Comparison of ENCODE assay signal across 10 cellular contexts in genomic region chr1:156083800-156084790, GRCh38. TPM values are rescaled to one million over a fixed set of nuclear protein-coding genes. Genes with fewer than 3 reads are reported as not detected.
DNase-seq lines count a peak whose midpoint lies in the region; ATAC-seq and TF ChIP-seq lines count a peak whose summit lies in the region.
"Had no signal": no experiment of that assay in that cellular context is flagged by ENCODE, and none has a peak within 500 bp of the region (broad histone marks: within the 10 kb centered on the region; RNA-seq: fewer than 3 reads in every experiment).

No MANE protein-coding gene starts in this region.

- intact Hi-C loops in lower lobe of right lung (cut with DNase I) = no loop called here

- peaks cover 10% of the 10 kb centered on the region for H3K36me3 Mint-ChIP-seq in GM23338 (ENCODE audit: low read depth)

- no peak for DNase-seq in AG10803 (ENCODE audit: low read depth)
- DNase-seq in GM23338 (ENCODE audit: low spot score) = no peak
- no peak for DNase-seq in WERI-Rb-1
- no peak for DNase-seq in lower lobe of right lung
- DNase-seq in activated CD4-positive, CD25-positive, alpha-beta regulatory T cell (lab: John Stamatoyannopoulos, UW) = no peak
- DNase-seq: activated CD8-positive, alpha-beta memory T cell treated with anti-CD3 and anti-CD28 coated beads, Interleukin-2, amount 50 U/mL, for 48 hours had no signal

- TF ChIP-seq CTCF in AG10803 (conservative IDR thresholded peaks at IDR 0.05; ENCODE audit: low read length) (no peak), GM23338 (conservative IDR thresholded peaks at IDR 0.05; ENCODE audit: low read depth in 2 of 2) (no peak), WERI-Rb-1 (IDR thresholded peaks at IDR 0.05; ENCODE audit: low read depth, low read length) (no peak), lower lobe of right lung (IDR thresholded peaks at IDR 0.05) (no peak)

- H3K79me2 ChIP-seq in GM23338 (replicated peaks; ENCODE audit: insufficient read depth) = peaks cover 34% of the 10 kb centered on the region

- peaks cover 41% of the 10 kb centered on the region for H3K4me1 ChIP-seq in GM23338 (ENCODE audit: insufficient read depth)
- H3K4me1 ChIP-seq in lower lobe of right lung = peaks cover 21% of the 10 kb centered on the region

- H4K20me1 ChIP-seq in GM23338 (replicated peaks; ENCODE audit: insufficient read depth) = peaks cover 16% of the 10 kb centered on the region

- peaks cover 26% of the 10 kb centered on the region for H3F3A ChIP-seq in GM23338 (replicated peaks; ENCODE audit: low read depth)

- no peaks in the 10 kb centered on the region for H3K36me3 ChIP-seq in GM23338 (ENCODE audit: insufficient read depth)
- peaks cover 39% of the 10 kb centered on the region for H3K36me3 ChIP-seq in WERI-Rb-1
- H3K36me3 ChIP-seq in lower lobe of right lung = no peaks in the 10 kb centered on the region

- peaks cover 45% of the 10 kb centered on the region for H3K4me1 Mint-ChIP-seq in GM23338

- H2AFZ ChIP-seq in GM23338 = no peak overlapping the region

- peaks cover 22% of the 10 kb centered on the region for H3K27me3 Mint-ChIP-seq in GM23338 (ENCODE audit: insufficient read depth, low read depth, poor library complexity)

- H3K4me3 ChIP-seq in AG10803 (ENCODE audit: low read length) = peak overlapping the region; percentile 9; the same call in 1 of the 2 replicates
- peak overlapping the region; percentile 99 for H3K4me3 ChIP-seq in GM23338
- peak overlapping the region; percentile 70 for H3K4me3 ChIP-seq in WERI-Rb-1 (ENCODE audit: low read depth, low read length)
- peak overlapping the region; percentile 72 for H3K4me3 ChIP-seq in lower lobe of right lung

- ATAC-seq in GM23338 = no peak
- no peak for ATAC-seq in lower lobe of right lung
- no peak for ATAC-seq in GM18870 (IDR thresholded peaks at IDR 0.05; ENCODE audit: unreplicated experiment)
- no peak for ATAC-seq in HG03280 (IDR thresholded peaks at IDR 0.05; ENCODE audit: unreplicated experiment)
- no peak for ATAC-seq in GM21526 (IDR thresholded peaks at IDR 0.05; ENCODE audit: low FRiP score, unreplicated experiment)

- peak overlapping the region; percentile 91 for H3K4me3 Mint-ChIP-seq in GM23338

- H3K9me3 ChIP-seq in WERI-Rb-1 (ENCODE audit: severe bottlenecking) = no peaks in the 10 kb centered on the region
- H3K9me3 ChIP-seq in lower lobe of right lung = no peaks in the 10 kb centered on the region

- H3K9me3 Mint-ChIP-seq in GM23338 = peaks cover 3% of the 10 kb centered on the region; the same call in 1 of the 3 replicates

- H3K4me2 ChIP-seq in GM23338 = peak overlapping the region; percentile 86

- no peaks in the 10 kb centered on the region for H3K9me2 ChIP-seq in GM23338 (ENCODE audit: insufficient read depth)

- no peak overlapping the region; the same call in 1 of the 2 replicates for H3K27ac Mint-ChIP-seq in GM23338

- H3K27me3 ChIP-seq in GM23338 (ENCODE audit: insufficient read depth) (no peaks in the 10 kb centered on the region), WERI-Rb-1 (ENCODE audit: insufficient read depth, low read depth, severe bottlenecking) (no peaks in the 10 kb centered on the region), lower lobe of right lung (ENCODE audit: low read depth) (no peaks in the 10 kb centered on the region)

- H3K27ac ChIP-seq in GM23338 (ENCODE audit: low read depth) (no peak overlapping the region), WERI-Rb-1 (peak overlapping the region; percentile 89), lower lobe of right lung (no peak overlapping the region)

TF ChIP-seq in GM23338, 12 proteins besides CTCF, POLR2A, EP300 and RAD21 (continues in another document):
- TF ChIP-seq JUNB (IDR thresholded peaks at IDR 0.05; ENCODE audit: unreplicated experiment) = no peak
- TF ChIP-seq REST (IDR thresholded peaks at IDR 0.05; ENCODE audit: unreplicated experiment) = no peak
- TF ChIP-seq CREB1 (CRISPR knock-in tag; IDR thresholded peaks at IDR 0.05; ENCODE audit: low read depth) = no peak
- TF ChIP-seq ETS1 (IDR thresholded peaks at IDR 0.05) = no peak
- TF ChIP-seq ZNF114 (CRISPR knock-in tag; IDR thresholded peaks at IDR 0.05) = no peak
- no peak for TF ChIP-seq STAT1 (IDR thresholded peaks at IDR 0.05; ENCODE audit: unreplicated experiment)
- no peak for TF ChIP-seq ZNF331 (CRISPR knock-in tag; IDR thresholded peaks at IDR 0.05; ENCODE audit: low read depth)
- TF ChIP-seq POLR2AphosphoS5 (IDR thresholded peaks at IDR 0.05; ENCODE audit: low read depth) = no peak
- TF ChIP-seq NANOG (IDR thresholded peaks at IDR 0.05; ENCODE audit: borderline replicate concordance) = no peak

RNA-seq across cellular contexts. Expression of gene MEX3A, which starts 1.8 kb away (rescaled TPM):
- total RNA-seq in GM23338 (2014; rRNA removed; shearing (Covaris generic)) = 31.5 and 38.1 TPM in 2 replicates
- polyA plus RNA-seq in GM23338 (2016; fragmentation: Nextera tagmentation; extraction: Ambion mirVana) = 18.5 and 19.7 TPM in 2 replicates
- total RNA-seq in lower lobe of right lung = 0.74 TPM

RNA-seq across cellular contexts. Expression of gene RAB25, which starts 23.1 kb away (rescaled TPM):
- total RNA-seq in GM23338 (2014; rRNA removed; shearing (Covaris generic)) = 21.3 and 30.0 TPM in 2 replicates
- 42.7 and 47.3 TPM in 2 replicates for polyA plus RNA-seq in GM23338 (2016; fragmentation: Nextera tagmentation; extraction: Ambion mirVana)
- total RNA-seq in lower lobe of right lung = 58.0 TPM
- total RNA-seq: temporal lobe had no signal

RNA-seq across cellular contexts. Expression of gene LAMTOR2, which starts 29.5 kb away (rescaled TPM):
- 35.2 and 67.3 TPM in 2 replicates for total RNA-seq in GM23338 (2014; rRNA removed; shearing (Covaris generic))
- polyA plus RNA-seq in GM23338 (2016; fragmentation: Nextera tagmentation; extraction: Ambion mirVana) = 108 and 113 TPM in 2 replicates
- 66.5 TPM for total RNA-seq in lower lobe of right lung

RNA-seq across cellular contexts. Expression of gene LMNA, which starts 30.4 kb away (rescaled TPM):
- 56.3 and 68.9 TPM in 2 replicates for total RNA-seq in GM23338 (2014; rRNA removed; shearing (Covaris generic))
- polyA plus RNA-seq in GM23338 (2016; fragmentation: Nextera tagmentation; extraction: Ambion mirVana) = 35.5 and 38.9 TPM in 2 replicates
- 235 TPM for total RNA-seq in lower lobe of right lung

RNA-seq across cellular contexts. Expression of gene UBQLN4, which starts 30.5 kb away (rescaled TPM):
- total RNA-seq in GM23338 (2014; rRNA removed; shearing (Covaris generic)) = 28.4 and 30.5 TPM in 2 replicates
- polyA plus RNA-seq in GM23338 (2016; fragmentation: Nextera tagmentation; extraction: Ambion mirVana) = 10.0 and 11.2 TPM in 2 replicates
- 32.5 TPM for total RNA-seq in lower lobe of right lung

Comparison
In these comparisons a context has a peak if more than half of its experiments do, and no peak if none do; other contexts are left out.
1. H3K4me3 ChIP-seq: peak in every context shown above with its lines; median percentile 99 in GM23338; 72 in lower lobe of right lung; 70 in WERI-Rb-1; 9 in AG10803.
2. RNA of gene MEX3A, which starts 1.8 kb away (total RNA-seq): 31.5 to 38.1 TPM in GM23338; 0.74 TPM in lower lobe of right lung (single experiment); every median in the first group is over 10 times any median in the second.